1 cellular context compared by ENCODE assay signal in the genomic region with DNA sequence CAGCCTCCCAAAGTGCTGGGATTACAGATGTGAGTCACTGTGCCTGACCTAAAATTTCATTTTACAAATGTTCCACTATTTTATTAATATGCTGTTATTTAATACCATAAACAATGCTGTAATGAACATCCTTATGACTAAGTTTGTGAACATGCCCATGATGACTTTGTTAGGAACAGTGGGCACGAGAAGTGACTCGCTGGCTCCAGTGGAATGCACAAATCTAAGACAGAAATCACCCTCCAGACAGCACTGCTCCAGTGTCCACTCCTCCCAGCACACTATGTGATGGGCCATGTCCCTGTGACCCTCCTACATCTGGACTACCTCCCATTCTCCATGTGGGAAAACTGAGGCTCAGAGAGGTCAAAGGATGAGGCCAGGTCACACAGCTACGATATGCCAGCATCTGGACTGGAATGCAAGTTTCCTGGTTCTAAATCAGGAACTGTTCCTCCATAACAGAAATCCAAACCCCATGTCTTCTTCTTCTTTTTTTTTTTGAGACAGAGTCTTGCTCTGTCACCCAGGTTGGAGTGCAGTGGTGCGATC.
TF ChIP-seq lines count a peak whose summit lies in the region.

No MANE protein-coding gene starts in this region.

TF ChIP-seq in HepG2, 621 proteins besides CTCF, POLR2A, EP300 and RAD21 (continued from another document):
- no peak for TF ChIP-seq ARID5B (CRISPR knock-in tag; IDR thresholded peaks at IDR 0.05)
